ENCODE assay signal across 8 cellular contexts in the genomic region with DNA sequence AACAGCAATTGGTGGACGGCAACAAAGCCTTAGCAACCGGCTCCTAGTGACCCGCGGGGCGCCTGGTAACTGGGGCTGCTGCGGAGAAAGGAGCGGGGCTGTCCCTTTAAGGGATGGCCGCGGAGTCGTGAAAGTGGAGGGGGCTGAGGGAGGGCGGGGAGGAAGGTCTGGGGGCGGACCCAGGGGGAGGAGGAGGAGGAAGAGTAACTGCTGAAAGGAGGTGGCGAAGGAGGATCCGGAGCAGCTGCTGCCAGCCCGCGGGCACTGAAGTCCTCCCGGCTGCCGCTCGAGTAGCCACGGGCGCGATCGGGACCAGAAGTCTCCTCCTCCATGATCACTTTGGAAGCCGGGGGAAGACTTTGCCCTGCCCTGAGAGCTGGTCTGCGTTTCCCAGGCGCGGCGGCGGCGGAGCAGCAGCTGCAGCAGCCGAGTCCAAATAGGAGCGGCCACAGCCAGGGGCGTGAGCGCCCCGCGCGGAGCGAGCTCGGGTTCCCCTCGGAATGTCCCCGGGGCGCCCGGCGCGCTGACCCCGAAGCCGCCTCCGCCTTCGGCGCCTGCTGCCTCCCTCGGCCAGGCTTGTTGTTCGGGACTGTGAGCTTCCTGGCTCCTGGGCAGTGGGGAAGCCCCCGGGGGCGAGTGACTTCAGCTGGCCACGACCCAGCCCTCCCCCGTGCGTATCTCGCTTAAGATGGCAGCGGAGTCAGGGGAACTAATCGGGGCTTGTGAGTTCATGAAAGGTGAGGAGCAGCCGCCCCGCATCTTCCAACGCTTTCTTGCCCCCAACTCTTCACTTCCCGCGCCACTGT. TPM values are rescaled to one million over a fixed set of nuclear protein-coding genes. Genes with fewer than 3 reads are reported as not detected.
A peak's percentile ranks its signal among the peaks of the same experiment; 100 is the strongest.
DNase-seq lines count a peak whose midpoint lies in the region; ATAC-seq and TF ChIP-seq lines count a peak whose summit lies in the region.

A gene with protein sequence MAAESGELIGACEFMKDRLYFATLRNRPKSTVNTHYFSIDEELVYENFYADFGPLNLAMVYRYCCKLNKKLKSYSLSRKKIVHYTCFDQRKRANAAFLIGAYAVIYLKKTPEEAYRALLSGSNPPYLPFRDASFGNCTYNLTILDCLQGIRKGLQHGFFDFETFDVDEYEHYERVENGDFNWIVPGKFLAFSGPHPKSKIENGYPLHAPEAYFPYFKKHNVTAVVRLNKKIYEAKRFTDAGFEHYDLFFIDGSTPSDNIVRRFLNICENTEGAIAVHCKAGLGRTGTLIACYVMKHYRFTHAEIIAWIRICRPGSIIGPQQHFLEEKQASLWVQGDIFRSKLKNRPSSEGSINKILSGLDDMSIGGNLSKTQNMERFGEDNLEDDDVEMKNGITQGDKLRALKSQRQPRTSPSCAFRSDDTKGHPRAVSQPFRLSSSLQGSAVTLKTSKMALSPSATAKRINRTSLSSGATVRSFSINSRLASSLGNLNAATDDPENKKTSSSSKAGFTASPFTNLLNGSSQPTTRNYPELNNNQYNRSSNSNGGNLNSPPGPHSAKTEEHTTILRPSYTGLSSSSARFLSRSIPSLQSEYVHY (plus strand): TSS at position 240 of the 806 bp plus-strand sequence. CDS start 449 bp downstream, at position 689.

- peak within 1 kb of the TSS; percentile 76 for H3K27ac ChIP-seq in cingulate gyrus (ENCODE audit: low read depth, low read length)
- peak within 1 kb of the TSS; percentile 90 for H3K27ac ChIP-seq in layer of hippocampus (ENCODE audit: low read depth, low read length)

- intact Hi-C loops in activated CD4-positive, alpha-beta T cell treated with anti-CD3 and anti-CD28 coated beads for 36 hours (cut with DNase I, micrococcal nuclease), result loop anchor here (1.0 to 10.0 kb wide), 11 partner anchors 25 to 885 kb away; partner anchors contain the start of genes AGL (in 1 of the 2), EXTL2 (in 1 of the 2), GPR88 (in 1 of the 2) and S1PR1 (in 1 of the 2)

- CTCF ChIA-PET in activated CD4-positive, alpha-beta T cell treated with anti-CD3 and anti-CD28 coated beads for 36 hours (lab: Charles Lee), result interaction anchor here (0.5 to 5.2 kb wide), 16 partner anchors 14 to 240 kb away, joined by 3 to 44 read pairs (median 4); no protein-coding TSS in a partner anchor

- peaks cover 27% of the 10 kb centered on the region for H3K36me3 Mint-ChIP-seq in activated CD4-positive, alpha-beta T cell treated with anti-CD3 and anti-CD28 coated beads for 36 hours (ENCODE audit: low read depth)

- DNase-seq in Ammon's horn (ENCODE audit: low spot score), result peak; percentile 94
- peak; percentile 94 for DNase-seq in NCI-H510A (lab: John Stamatoyannopoulos, UW)
- peak; percentile 93 for DNase-seq in activated CD4-positive, alpha-beta T cell treated with anti-CD3 and anti-CD28 coated beads for 36 hours
- peak; percentile 71 to 73 for DNase-seq in stimulated activated CD4-positive, alpha-beta T cell treated with anti-CD3 and anti-CD28 coated beads, Interleukin-1b, Interleukin-23, amount 100 ng/mL, for 4 hours (ENCODE audit: low read depth in 2 of 2)

- peak within 1 kb of the TSS; percentile 97 for H3K27ac Mint-ChIP-seq in activated CD4-positive, alpha-beta T cell treated with anti-CD3 and anti-CD28 coated beads for 36 hours

- peaks cover 34% of the 10 kb centered on the region for H3K4me1 Mint-ChIP-seq in activated CD4-positive, alpha-beta T cell treated with anti-CD3 and anti-CD28 coated beads for 36 hours

- POLR2A ChIA-PET in activated CD4-positive, alpha-beta T cell treated with anti-CD3 and anti-CD28 coated beads for 36 hours (lab: Charles Lee), result interaction anchor here (0.8 to 1.4 kb wide), 5 partner anchors 39 to 107 kb away, joined by 3 to 7 read pairs (median 3); partner anchors contain the start of gene RTCA

- H3K27me3 Mint-ChIP-seq in activated CD4-positive, alpha-beta T cell treated with anti-CD3 and anti-CD28 coated beads for 36 hours, result no peaks in the 10 kb centered on the region

- peak within 1 kb of the TSS; percentile 97 for H3K4me3 Mint-ChIP-seq in activated CD4-positive, alpha-beta T cell treated with anti-CD3 and anti-CD28 coated beads for 36 hours

- TF ChIP-seq POLR2A in GM19099 (IDR thresholded peaks at IDR 0.05; ENCODE audit: extremely low read depth, insufficient read length, low read depth), result peak; percentile 84

- no peaks in the 10 kb centered on the region for H3K27me3 ChIP-seq in layer of hippocampus (ENCODE audit: control insufficient read depth, insufficient read depth, low read length)

- peak; percentile 66 for ATAC-seq in HG03432 (IDR thresholded peaks at IDR 0.05; ENCODE audit: unreplicated experiment)
- ATAC-seq in activated CD4-positive, alpha-beta T cell treated with anti-CD3 and anti-CD28 coated beads for 36 hours, result peak; percentile 66

- H3K9me3 Mint-ChIP-seq in activated CD4-positive, alpha-beta T cell treated with anti-CD3 and anti-CD28 coated beads for 36 hours (ENCODE audit: low read depth), result no peaks in the 10 kb centered on the region

RNA-seq across cellular contexts. Expression of the gene that starts here (rescaled TPM):
- total RNA-seq in activated CD4-positive, alpha-beta T cell treated with anti-CD3 and anti-CD28 coated beads for 36 hours, result 10 to 100 TPM; 12.2 to 13.6 TPM

Comparison
In these comparisons a context has a peak if more than half of its experiments do, and no peak if none do; other contexts are left out.
1. Peak in every context shown above with its lines: DNase-seq, ATAC-seq and H3K27ac ChIP-seq.